In genomic region chr11:106457727-106458126, GRCh38 we compare ENCODE assay signal across 21 cellular contexts.
DNase-seq lines count a peak whose midpoint lies in the region; ATAC-seq and TF ChIP-seq lines count a peak whose summit lies in the region.
"Had no signal": no experiment of that assay in that cellular context is flagged by ENCODE, and none has a peak within 500 bp of the region (broad histone marks: within the 10 kb centered on the region; RNA-seq: fewer than 3 reads in every experiment).

No MANE protein-coding gene starts in this region.

- H3K4me3 ChIP-seq in ACC112 (ENCODE audit: low read depth, low read length) (no peak overlapping the region), fibroblast of the aortic adventitia (ENCODE audit: low read depth, low read length) (no peak overlapping the region)
- H3K4me3 ChIP-seq: body of pancreas, SK-N-MC, stomach, vagina had no signal

- H3K4me3 Mint-ChIP-seq in HFFc6, result no peak overlapping the region
- H3K4me3 Mint-ChIP-seq: activated CD4-positive, alpha-beta T cell treated with anti-CD3 and anti-CD28 coated beads, Interleukin-2, amount 10 ng/mL, durations not matched to agents 7 days and 5 days; immature natural killer cell; memory B cell; natural killer cell had no signal

- H3K27me3 ChIP-seq in ACC112 (ENCODE audit: insufficient read depth, low read length), result no peaks in the 10 kb centered on the region
- H3K27me3 ChIP-seq: body of pancreas, stomach, vagina had no signal

- H3K9me3 Mint-ChIP-seq in HFFc6, result no peaks in the 10 kb centered on the region

- no peaks in the 10 kb centered on the region for H3K36me3 Mint-ChIP-seq in HFFc6 (ENCODE audit: low read depth)
- H3K36me3 Mint-ChIP-seq: immature natural killer cell, memory B cell had no signal

- H2AFZ ChIP-seq in ACC112 (ENCODE audit: low read length, unreplicated experiment), result no peak overlapping the region

- DNase-seq in HFFc6 (peak; percentile 77), amniotic stem cell (lab: John Stamatoyannopoulos, UW) (peak; percentile 29), fibroblast of the aortic adventitia (ENCODE audit: low read depth) (peak; percentile 71), AML-193 (lab: John Stamatoyannopoulos, UW) (no peak), GDM1 (lab: John Stamatoyannopoulos, UW) (no peak)
- DNase-seq in stimulated activated CD4-positive, alpha-beta T cell treated with anti-CD3 and anti-CD28 coated beads, Interleukin-4, amount 100 ng/mL, for 24 hours, result no peak
- DNase-seq: activated CD4-positive, alpha-beta T cell treated with anti-CD3 and anti-CD28 coated beads, Interleukin-2, amount 10 ng/mL, durations not matched to agents 7 days and 5 days; activated naive CD4-positive, alpha-beta T cell treated with Interleukin-2 at 50 U/mL for 16 hours; body of pancreas; immature natural killer cell; natural killer cell; NCI-H1930; NCI-H510A treated with DMSO at 0.1 percent for 48 hours; stimulated activated CD4-positive, alpha-beta T cell treated with anti-CD3 and anti-CD28 coated beads, Interleukin-15, amount 100 ng/mL, for 24 hours; stomach had no signal

- no peaks in the 10 kb centered on the region; the same call in 1 of the 2 replicates for H3K27me3 Mint-ChIP-seq in HFFc6 (ENCODE audit: insufficient read depth)
- H3K27me3 Mint-ChIP-seq: activated CD4-positive, alpha-beta T cell treated with anti-CD3 and anti-CD28 coated beads, Interleukin-2, amount 10 ng/mL, durations not matched to agents 7 days and 5 days; memory B cell; progenitor cell of endocrine pancreas had no signal

- peaks cover 14% of the 10 kb centered on the region for H3K4me1 ChIP-seq in ACC112 (ENCODE audit: control insufficient read depth, insufficient read depth, low read length, unreplicated experiment)

- H3K4me1 Mint-ChIP-seq in HFFc6 (ENCODE audit: low read depth), result peaks cover 21% of the 10 kb centered on the region
- H3K4me1 Mint-ChIP-seq: activated CD4-positive, alpha-beta T cell treated with anti-CD3 and anti-CD28 coated beads, Interleukin-2, amount 10 ng/mL, durations not matched to agents 7 days and 5 days; immature natural killer cell; memory B cell; natural killer cell had no signal

- 0 out of 2 replicates have a peak, but pooled peaks cover 3% of the 10 kb centered on the region for H3K36me3 ChIP-seq in ACC112 (ENCODE audit: insufficient read depth, low read length)
- H3K36me3 ChIP-seq: stomach, vagina had no signal

- no peak for ATAC-seq in HG03159 (IDR thresholded peaks at IDR 0.05; ENCODE audit: unreplicated experiment)
- ATAC-seq: body of pancreas, natural killer cell had no signal

- H3K27ac ChIP-seq in ACC112 (ENCODE audit: low read depth, low read length), result peak overlapping the region; percentile 71
- H3K27ac ChIP-seq: body of pancreas, SK-N-MC, stomach, vagina had no signal

- TF ChIP-seq CTCF in HFFc6 (IDR thresholded peaks at IDR 0.05) (no peak), fibroblast of the aortic adventitia (IDR thresholded peaks at IDR 0.05; ENCODE audit: insufficient read depth, low read length) (no peak)

- no peaks in the 10 kb centered on the region for H3K79me2 ChIP-seq in ACC112 (ENCODE audit: control insufficient read depth, insufficient read depth, low read length, unreplicated experiment)

- H3K27ac Mint-ChIP-seq in HFFc6, result peak overlapping the region; percentile 27; the same call in 1 of the 2 replicates
- H3K27ac Mint-ChIP-seq: activated CD4-positive, alpha-beta T cell treated with anti-CD3 and anti-CD28 coated beads, Interleukin-2, amount 10 ng/mL, durations not matched to agents 7 days and 5 days; immature natural killer cell; memory B cell; natural killer cell; progenitor cell of endocrine pancreas had no signal

Comparison
In these comparisons a context has a peak if more than half of its experiments do, and no peak if none do; other contexts are left out.
1. DNase-seq: peak in HFFc6 (single experiment), amniotic stem cell (single experiment) and fibroblast of the aortic adventitia (single experiment); none in stimulated activated CD4-positive, alpha-beta T cell treated with anti-CD3 and anti-CD28 coated beads, Interleukin-4, amount 100 ng/mL, for 24 hours (single experiment), AML-193 (0 of 2) and GDM1 (single experiment).